8 cellular contexts compared by ENCODE assay signal in genomic region chr6:25971187-25971811, GRCh38. TPM values are rescaled to one million over a fixed set of nuclear protein-coding genes. Genes with fewer than 3 reads are reported as not detected.
DNase-seq lines count a peak whose midpoint lies in the region; ATAC-seq lines count a peak whose summit lies in the region.

No MANE protein-coding gene starts in this region.

- H3K36me3 Mint-ChIP-seq in dendritic cell treated with granulocyte-macrophage colony-stimulating factor and Interleukin-4, amounts not matched to agents 40 ng/mL and 50 ng/mL, for 4 days (ENCODE audit: low read depth), result peaks cover 100% of the 10 kb centered on the region

- peaks cover 50% of the 10 kb centered on the region for H3K4me1 Mint-ChIP-seq in dendritic cell treated with granulocyte-macrophage colony-stimulating factor and Interleukin-4, amounts not matched to agents 40 ng/mL and 50 ng/mL, for 4 days (ENCODE audit: low read depth)

- intact Hi-C loops in dendritic cell treated with granulocyte-macrophage colony-stimulating factor and Interleukin-4, amounts not matched to agents 40 ng/mL and 50 ng/mL, for 4 days (cut with micrococcal nuclease), result no loop called here

- H3K9me3 Mint-ChIP-seq in dendritic cell treated with granulocyte-macrophage colony-stimulating factor and Interleukin-4, amounts not matched to agents 40 ng/mL and 50 ng/mL, for 4 days, result no peaks in the 10 kb centered on the region

- no peak for ATAC-seq in GM21717 (IDR thresholded peaks at IDR 0.05; ENCODE audit: unreplicated experiment)

- peak overlapping the region; percentile 5 for H3K27ac Mint-ChIP-seq in dendritic cell treated with granulocyte-macrophage colony-stimulating factor and Interleukin-4, amounts not matched to agents 40 ng/mL and 50 ng/mL, for 4 days

- H3K4me3 Mint-ChIP-seq in dendritic cell treated with granulocyte-macrophage colony-stimulating factor and Interleukin-4, amounts not matched to agents 40 ng/mL and 50 ng/mL, for 4 days, result no peak overlapping the region

- H3K27me3 Mint-ChIP-seq in dendritic cell treated with granulocyte-macrophage colony-stimulating factor and Interleukin-4, amounts not matched to agents 40 ng/mL and 50 ng/mL, for 4 days, result no peaks in the 10 kb centered on the region

- DNase-seq in AG20443 (ENCODE audit: low spot score), result peak; percentile 84
- peak; percentile 42 for DNase-seq in LoVo (ENCODE audit: low spot score)
- DNase-seq in myocyte (ENCODE audit: low read depth), result peak; percentile 65
- DNase-seq in NCI-H82 treated with DMSO at 0.1 percent for 48 hours (lab: John Stamatoyannopoulos, UW; ENCODE audit: unreplicated experiment), result no peak
- no peak for DNase-seq in NCI-H187 treated with DMSO at 0.1 percent for 48 hours (lab: John Stamatoyannopoulos, UW)
- no peak for DNase-seq in NCI-H1436 (lab: John Stamatoyannopoulos, UW)

RNA-seq across cellular contexts. Expression of gene TRIM38, which starts 8.7 kb away (rescaled TPM):
- 13.7 and 28.7 TPM in 2 replicates for total RNA-seq in myocyte
- polyA plus RNA-seq in myocyte (2012), result 7.9 TPM

RNA-seq across cellular contexts. Expression of gene SLC17A2, which starts 40.8 kb away (rescaled TPM):
- total RNA-seq in myocyte, result 0.16 and 0.21 TPM in 2 replicates
- 0.15 TPM for polyA plus RNA-seq in myocyte (2012)

Comparison
In these comparisons a context has a peak if more than half of its experiments do, and no peak if none do; other contexts are left out.
1. DNase-seq: peak in AG20443 (single experiment), LoVo (single experiment) and myocyte (single experiment); none in NCI-H82 treated with DMSO at 0.1 percent for 48 hours (single experiment), NCI-H187 treated with DMSO at 0.1 percent for 48 hours (single experiment) and NCI-H1436 (single experiment).